ENCODE assay signal across 7 cellular contexts in genomic region chrX:13688384-13688771, GRCh38. TPM values are rescaled to one million over a fixed set of nuclear protein-coding genes. Genes with fewer than 3 reads are reported as not detected.
DNase-seq lines count a peak whose midpoint lies in the region; ATAC-seq and TF ChIP-seq lines count a peak whose summit lies in the region.

No MANE protein-coding gene starts in this region.

- no peak for TF ChIP-seq CTCF in H9 (conservative IDR thresholded peaks at IDR 0.05)
- no peak for TF ChIP-seq CTCF in fibroblast of lung (conservative IDR thresholded peaks at IDR 0.05 in 1 of 2, IDR thresholded peaks at IDR 0.05 in 1 of 2; ENCODE audit: low read depth in 1 of 2, low read length in 2 of 2)
- no peak for TF ChIP-seq CTCF in GM10248 (IDR thresholded peaks at IDR 0.05; ENCODE audit: control extremely low read depth, extremely low read depth, low read depth, missing control alignments)

- H3K9ac ChIP-seq in H9 (ENCODE audit: extremely low read depth, insufficient read length, low read length), result no peak overlapping the region
- H3K9ac ChIP-seq in fibroblast of lung (ENCODE audit: insufficient read depth, low read length), result no peak overlapping the region
- H3K9ac ChIP-seq in skeletal muscle tissue (ENCODE audit: low read depth in 1 of 3, low read length in 3 of 3), result peak overlapping the region; percentile 76 to 90 (median 88)

- H3K36me3 ChIP-seq in fibroblast of lung (ENCODE audit: control insufficient read depth, insufficient read depth, low read length), result no peaks in the 10 kb centered on the region
- no peaks in the 10 kb centered on the region for H3K36me3 ChIP-seq in skeletal muscle tissue (ENCODE audit: control insufficient read depth in 3 of 3, insufficient read depth in 3 of 3, low read length in 3 of 3)

- H4K5ac ChIP-seq in H9 (ENCODE audit: insufficient read length, low read depth, low read length), result no peak overlapping the region

- no peak overlapping the region for H3K27ac Mint-ChIP-seq in H9

- no peaks in the 10 kb centered on the region; the same call in 1 of the 2 replicates for H3K27me3 ChIP-seq in H9 (ENCODE audit: insufficient read depth, low read length)
- H3K27me3 ChIP-seq in fibroblast of lung (ENCODE audit: control insufficient read depth, insufficient read depth, low read length), result no peaks in the 10 kb centered on the region
- peaks cover 0 to 6% (median 0%) of the 10 kb centered on the region in 3 donors for H3K27me3 ChIP-seq in skeletal muscle tissue (ENCODE audit: control insufficient read depth in 3 of 3, insufficient read depth in 3 of 3, low read length in 3 of 3)

- H3K79me1 ChIP-seq in H9 (ENCODE audit: insufficient read depth, low read depth, low read length, poor library complexity, severe bottlenecking), result no peaks in the 10 kb centered on the region

- H3K4me3 ChIP-seq in fibroblast of lung (replicated peaks in 1 of 4; ENCODE audit: control extremely low read depth in 1 of 4, insufficient read depth in 1 of 4, low read depth in 3 of 4, low read length in 4 of 4) (peak overlapping the region; percentile 50 to 88 (median 70)), skeletal muscle tissue (ENCODE audit: low read length in 3 of 3) (peak overlapping the region; percentile 73 to 85 (median 85))

- H3K23ac ChIP-seq in H9 (ENCODE audit: insufficient read length, low read depth, low read length), result no peak overlapping the region

- POLR2A ChIA-PET in GM10248 (lab: Yijun Ruan, JAX), result interaction anchor here (0.9 kb wide), 1 partner anchor 9 kb away, joined by 3 read pairs; no protein-coding TSS in a partner anchor

- no CpG with 5 or more reads among the region's 5 CpGs for WGBS in H9 (ENCODE audit: extremely low coverage, insufficient read length, low lambda C conversion rate)

- H3K14ac ChIP-seq in H9 (ENCODE audit: insufficient read depth, low read length), result no peak overlapping the region

- no peak overlapping the region for H2AFZ ChIP-seq in H9 (ENCODE audit: low read length)
- no peak overlapping the region for H2AFZ ChIP-seq in fibroblast of lung (ENCODE audit: low read length)

- peak overlapping the region; percentile 74 for H3K4me2 ChIP-seq in H9 (ENCODE audit: insufficient read depth, insufficient read length, low read length)
- H3K4me2 ChIP-seq in fibroblast of lung (ENCODE audit: extremely low read depth, insufficient read depth, low read length), result peak overlapping the region; percentile 78

- H3K79me2 ChIP-seq in H9 (ENCODE audit: insufficient read depth, low read length) (peaks cover 21% of the 10 kb centered on the region; the same call in 1 of the 2 replicates), fibroblast of lung (ENCODE audit: control insufficient read depth, insufficient read depth, low read length) (peaks cover 37% of the 10 kb centered on the region)

- peaks cover 6% of the 10 kb centered on the region for H3K23me2 ChIP-seq in H9 (ENCODE audit: insufficient read length, low read depth, low read length, poor library complexity, severe bottlenecking)

- H2BK20ac ChIP-seq in H9 (ENCODE audit: low read depth, low read length, poor library complexity, severe bottlenecking), result no peak overlapping the region

- no peak overlapping the region for H2BK12ac ChIP-seq in H9 (ENCODE audit: insufficient read length, low read depth, low read length)

- DNase-seq in H9, result no peak
- peak; percentile 6 for DNase-seq in SK-N-DZ (ENCODE audit: low spot score)
- no peak for DNase-seq in fibroblast of lung (ENCODE audit: low read depth in 2 of 2)
- DNase-seq in glomerular visceral epithelial cell (ENCODE audit: extremely low spot score), result no peak
- no peak for DNase-seq in GM10248 (ENCODE audit: extremely low spot score)

- H4K20me1 ChIP-seq in H9 (ENCODE audit: control insufficient read depth, insufficient read depth, insufficient read length) (no peaks in the 10 kb centered on the region), fibroblast of lung (ENCODE audit: control insufficient read depth, extremely low read depth, insufficient read depth, low read length) (no peaks in the 10 kb centered on the region)

- H3K36me3 Mint-ChIP-seq in H9 (ENCODE audit: insufficient read depth in 1 of 3, low read depth in 3 of 3), result peaks cover 0 to 4% (median 0%) of the 10 kb centered on the region in 3 experiments; a peak in 2 of 7 replicates

- no peak overlapping the region for H4K91ac ChIP-seq in H9 (ENCODE audit: insufficient read length, low read depth, low read length)

- H3T11ph ChIP-seq in H9 (ENCODE audit: low read length), result no peak overlapping the region

- peaks cover 27 to 46% of the 10 kb centered on the region in 2 experiments for H3K9me3 Mint-ChIP-seq in H9

- H3K27ac ChIP-seq in H9 (ENCODE audit: insufficient read length, low read depth, low read length) (no peak overlapping the region), fibroblast of lung (ENCODE audit: insufficient read depth, low read length) (no peak overlapping the region), skeletal muscle tissue (ENCODE audit: low read depth, low read length) (peak overlapping the region; percentile 91)

- CTCF ChIA-PET in GM10248 (lab: Yijun Ruan, JAX), result interaction anchor here (0.7 to 2.2 kb wide), 3 partner anchors 18 to 742 kb away, joined by 3 to 7 read pairs (median 3); no protein-coding TSS in a partner anchor

- H2BK120ac ChIP-seq in H9 (ENCODE audit: low read depth, low read length, poor library complexity, severe bottlenecking), result no peak overlapping the region

- H2AK5ac ChIP-seq in H9 (ENCODE audit: insufficient read length, low read length), result no peak overlapping the region

- no peaks in the 10 kb centered on the region for H3K9me3 ChIP-seq in H9 (ENCODE audit: control insufficient read depth, low read depth, low read length)
- no peaks in the 10 kb centered on the region for H3K9me3 ChIP-seq in fibroblast of lung (ENCODE audit: control insufficient read depth, insufficient read depth, low read depth, low read length)
- no peaks in the 10 kb centered on the region for H3K9me3 ChIP-seq in skeletal muscle tissue (ENCODE audit: control insufficient read depth in 3 of 3, low read length in 3 of 3)

- peaks cover 11% of the 10 kb centered on the region for H3K27me3 Mint-ChIP-seq in H9 (ENCODE audit: low read depth)

- peaks cover 6% of the 10 kb centered on the region; the same call in 1 of the 2 replicates for H3K4me1 ChIP-seq in H9 (ENCODE audit: insufficient read depth, low read length)
- no peaks in the 10 kb centered on the region for H3K4me1 ChIP-seq in fibroblast of lung (ENCODE audit: control insufficient read depth, extremely low read depth, insufficient read depth, low read length)
- peaks cover 3 to 17% (median 10%) of the 10 kb centered on the region in 3 donors for H3K4me1 ChIP-seq in skeletal muscle tissue (ENCODE audit: control insufficient read depth in 3 of 3, insufficient read depth in 3 of 3, low read length in 3 of 3)

- H3K4ac ChIP-seq in H9 (ENCODE audit: low read depth, low read length), result no peak overlapping the region

- H3K4me3 Mint-ChIP-seq in H9, result peak overlapping the region; percentile 86 to 89

- no peak for ATAC-seq in HG03378 (IDR thresholded peaks at IDR 0.05; ENCODE audit: unreplicated experiment)

- H3K18ac ChIP-seq in H9 (ENCODE audit: insufficient read length, low read depth, low read length), result no peak overlapping the region

- H2BK5ac ChIP-seq in H9 (ENCODE audit: insufficient read length, low read length), result no peak overlapping the region

- H3K4me1 Mint-ChIP-seq in H9, result peaks cover 19 to 21% of the 10 kb centered on the region in 2 experiments

- H3K56ac ChIP-seq in H9 (ENCODE audit: insufficient read length, low read depth, low read length), result no peak overlapping the region

- H2BK15ac ChIP-seq in H9 (ENCODE audit: low read depth, low read length), result no peak overlapping the region

- no peak overlapping the region for H4K8ac ChIP-seq in H9 (replicated peaks; ENCODE audit: insufficient read length, low read depth, low read length)

RNA-seq across cellular contexts. Expression of gene RAB9A, which starts 0.6 kb away (rescaled TPM):
- 20.9 and 21.3 TPM in 2 replicates for total RNA-seq in H9 (2021)
- polyA plus RNA-seq in SK-N-DZ (2014; cell fraction: cytosol; rRNA removed), result 19.4 and 20.2 TPM in 2 replicates
- polyA plus RNA-seq in SK-N-DZ (2014; cell fraction: nucleus; rRNA removed), result 5.5 and 14.3 TPM in 2 replicates
- total RNA-seq in fibroblast of lung, result 30.3 and 40.3 TPM in 2 replicates
- polyA plus RNA-seq in fibroblast of lung, result 43.1 and 44.2 TPM in 2 replicates
- 25.8 and 29.2 TPM in 2 replicates for polyA plus RNA-seq in fibroblast of lung (2012)
- 1.2 and 1.9 TPM in 2 replicates for polyA minus RNA-seq in fibroblast of lung (ENCODE audit: low replicate concordance)
- 19.3 TPM for total RNA-seq in skeletal muscle tissue

RNA-seq across cellular contexts. Expression of gene TCEANC, which starts 35.4 kb away (rescaled TPM):
- 2.7 and 3.1 TPM in 2 replicates for total RNA-seq in H9 (2021)
- polyA plus RNA-seq in SK-N-DZ (2014; cell fraction: cytosol; rRNA removed), result 2.2 and 2.5 TPM in 2 replicates
- 1.0 and 5.1 TPM in 2 replicates for polyA plus RNA-seq in SK-N-DZ (2014; cell fraction: nucleus; rRNA removed)
- total RNA-seq in fibroblast of lung, result 4.6 and 7.3 TPM in 2 replicates
- polyA plus RNA-seq in fibroblast of lung, result 1.6 and 2.3 TPM in 2 replicates
- 0.94 and 1.2 TPM in 2 replicates for polyA plus RNA-seq in fibroblast of lung (2012)
- 0.59 and 1.7 TPM in 2 replicates for polyA minus RNA-seq in fibroblast of lung (ENCODE audit: low replicate concordance)
- total RNA-seq in skeletal muscle tissue, result 14.1 TPM

RNA-seq across cellular contexts. Expression of gene TRAPPC2, which starts 46.0 kb away (rescaled TPM):
- 13.3 and 14.6 TPM in 2 replicates for total RNA-seq in H9 (2021)
- polyA plus RNA-seq in SK-N-DZ (2014; cell fraction: cytosol; rRNA removed), result 43.3 and 48.5 TPM in 2 replicates
- 25.8 and 33.4 TPM in 2 replicates for polyA plus RNA-seq in SK-N-DZ (2014; cell fraction: nucleus; rRNA removed)
- total RNA-seq in fibroblast of lung, result 13.9 and 22.0 TPM in 2 replicates
- polyA plus RNA-seq in fibroblast of lung, result 16.0 TPM in 2 replicates
- polyA plus RNA-seq in fibroblast of lung (2012), result 7.8 and 9.8 TPM in 2 replicates
- 2.8 and 11.0 TPM in 2 replicates for polyA minus RNA-seq in fibroblast of lung (ENCODE audit: low replicate concordance)
- total RNA-seq in skeletal muscle tissue, result 9.9 TPM

RNA-seq across cellular contexts. Expression of gene OFD1, which starts 46.2 kb away (rescaled TPM):
- total RNA-seq in H9 (2021) (36.0 and 36.6 TPM in 2 replicates), fibroblast of lung (11.3 and 15.5 TPM in 2 replicates), skeletal muscle tissue (7.3 TPM)
- 15.8 and 19.5 TPM in 2 replicates for polyA plus RNA-seq in SK-N-DZ (2014; cell fraction: cytosol; rRNA removed)
- polyA plus RNA-seq in SK-N-DZ (2014; cell fraction: nucleus; rRNA removed), result 75.9 and 91.3 TPM in 2 replicates
- 7.6 and 8.2 TPM in 2 replicates for polyA plus RNA-seq in fibroblast of lung
- 8.4 and 8.7 TPM in 2 replicates for polyA plus RNA-seq in fibroblast of lung (2012)
- 4.1 and 4.5 TPM in 2 replicates for polyA minus RNA-seq in fibroblast of lung (ENCODE audit: low replicate concordance)

Comparison
In these comparisons a context has a peak if more than half of its experiments do, and no peak if none do; other contexts are left out.
1. H3K9ac ChIP-seq: peak in skeletal muscle tissue (3 of 3); none in H9 (single experiment) and fibroblast of lung (single experiment).